ENCODE assay signal across 1 cellular context in genomic region chr7:106600569-106601373, GRCh38.
TF ChIP-seq lines count a peak whose summit lies in the region.

No MANE protein-coding gene starts in this region.

TF ChIP-seq in K562, 482 proteins besides CTCF, POLR2A, EP300 and RAD21 (continued from another document and continues in another):
- TF ChIP-seq ETS1 (conservative IDR thresholded peaks at IDR 0.05; ENCODE audit: control insufficient read depth, low read depth, low read length) = no peak
- TF ChIP-seq ZNF232 (CRISPR knock-in tag; IDR thresholded peaks at IDR 0.05) = no peak
- TF ChIP-seq ZNF398 (CRISPR knock-in tag; IDR thresholded peaks at IDR 0.05) = no peak
- peak; percentile 76; the same call in 1 of the 2 replicates for TF ChIP-seq JUND (IDR thresholded peaks at IDR 0.05; ENCODE audit: borderline replicate concordance, low read depth, low read length)
- TF ChIP-seq JUND (tag; IDR thresholded peaks at IDR 0.05; ENCODE audit: borderline replicate concordance, low read depth, low read length) = peak; percentile 79; the same call in 1 of the 3 replicates
- 0 out of 2 replicates have a peak, but pooled peaks have one; percentile 13 for TF ChIP-seq ARID3A (IDR thresholded peaks at IDR 0.05; ENCODE audit: borderline replicate concordance, low read depth, low read length)
- peak in 1 of 2 experiments; percentile 16; a peak in 1 of 4 replicates for TF ChIP-seq KDM1A (IDR thresholded peaks at IDR 0.05)
- peak; percentile 58 for TF ChIP-seq FOXM1 (IDR thresholded peaks at IDR 0.05; ENCODE audit: low read depth)
- no peak for TF ChIP-seq FOXM1 (CRISPR knock-in tag; IDR thresholded peaks at IDR 0.05; ENCODE audit: low read depth)
- peak; percentile 67; the same call in 1 of the 2 replicates for TF ChIP-seq ZNF589 (CRISPR knock-in tag; IDR thresholded peaks at IDR 0.05; ENCODE audit: low read depth)
- peak; percentile 82; the same call in 1 of the 2 replicates for TF ChIP-seq MYNN (IDR thresholded peaks at IDR 0.05)
- no peak for TF ChIP-seq MYNN (CRISPR knock-in tag; IDR thresholded peaks at IDR 0.05)
- TF ChIP-seq ZZZ3 (IDR thresholded peaks at IDR 0.05) = no peak
- TF ChIP-seq HMBOX1 (IDR thresholded peaks at IDR 0.05) = peak; percentile 75; the same call in 1 of the 2 replicates
- TF ChIP-seq DPF2 (IDR thresholded peaks at IDR 0.05) = peak; percentile 87
- no peak for TF ChIP-seq HNRNPUL1 (IDR thresholded peaks at IDR 0.05; ENCODE audit: low read length)
- TF ChIP-seq ZNF274 (IDR thresholded peaks at IDR 0.05; ENCODE audit: borderline replicate concordance, low read depth, low read length) = no peak
- TF ChIP-seq XRCC3 (IDR thresholded peaks at IDR 0.05) = no peak
- no peak for TF ChIP-seq SNIP1 (IDR thresholded peaks at IDR 0.05; ENCODE audit: low read depth)
- TF ChIP-seq MTA2 (IDR thresholded peaks at IDR 0.05; ENCODE audit: low read depth) = peak; percentile 76
- TF ChIP-seq VEZF1 (CRISPR knock-in tag; IDR thresholded peaks at IDR 0.05) = peak; percentile 53; the same call in 1 of the 2 replicates
- TF ChIP-seq CREB5 (CRISPR knock-in tag; IDR thresholded peaks at IDR 0.05) = no peak
- TF ChIP-seq ZFP36 (IDR thresholded peaks at IDR 0.05; ENCODE audit: low read depth, low read length, partially characterized antibody) = no peak
- no peak for TF ChIP-seq TOE1 (IDR thresholded peaks at IDR 0.05; ENCODE audit: borderline replicate concordance)
- 0 out of 2 replicates have a peak, but pooled peaks have one; percentile 52 for TF ChIP-seq TOE1 (CRISPR knock-in tag; IDR thresholded peaks at IDR 0.05; ENCODE audit: borderline replicate concordance, low read depth)
- TF ChIP-seq ZNF23 (CRISPR knock-in tag; IDR thresholded peaks at IDR 0.05) = no peak
- TF ChIP-seq PML (IDR thresholded peaks at IDR 0.05; ENCODE audit: low read length) = peak; percentile 38; the same call in 1 of the 2 replicates
- no peak for TF ChIP-seq COPS2 (conservative IDR thresholded peaks at IDR 0.05)
- TF ChIP-seq HSF4 (CRISPR knock-in tag; IDR thresholded peaks at IDR 0.05; ENCODE audit: borderline replicate concordance) = no peak
- TF ChIP-seq ARID4B (CRISPR knock-in tag; IDR thresholded peaks at IDR 0.05) = no peak
- peak; percentile 81; the same call in 1 of the 2 replicates for TF ChIP-seq ESRRA (IDR thresholded peaks at IDR 0.05; ENCODE audit: borderline replicate concordance, low read depth)
- peak; percentile 41; the same call in 1 of the 2 replicates for TF ChIP-seq MTA1 (IDR thresholded peaks at IDR 0.05; ENCODE audit: borderline replicate concordance)
- TF ChIP-seq ZNF239 (CRISPR knock-in tag; IDR thresholded peaks at IDR 0.05) = no peak
- TF ChIP-seq ZBTB8A (IDR thresholded peaks at IDR 0.05; ENCODE audit: partially characterized antibody) = no peak
- no peak for TF ChIP-seq ELF2 (CRISPR knock-in tag; IDR thresholded peaks at IDR 0.05)
- TF ChIP-seq SMAD3 (CRISPR knock-in tag; conservative IDR thresholded peaks at IDR 0.05) = no peak
- no peak for TF ChIP-seq THAP7 (CRISPR knock-in tag; IDR thresholded peaks at IDR 0.05)
- no peak for TF ChIP-seq SP2 (IDR thresholded peaks at IDR 0.05; ENCODE audit: extremely low read depth, low read depth, low read length, poor library complexity, severe bottlenecking)
- no peak for TF ChIP-seq ZNF217 (CRISPR knock-in tag; IDR thresholded peaks at IDR 0.05)
- TF ChIP-seq MYC (IDR thresholded peaks at IDR 0.05; ENCODE audit: low read depth, low read length) = no peak
- TF ChIP-seq MYC (CRISPR knock-in tag; IDR thresholded peaks at IDR 0.05; ENCODE audit: borderline replicate concordance, low read depth) = no peak
- no peak for TF ChIP-seq XRCC4 (IDR thresholded peaks at IDR 0.05; ENCODE audit: extremely low read depth, insufficient read depth, insufficient read length)
- 0 out of 2 replicates have a peak, but pooled peaks have one; percentile 30 for TF ChIP-seq TAF7 (tag; IDR thresholded peaks at IDR 0.05)
- peak; percentile 79 for TF ChIP-seq SMARCE1 (IDR thresholded peaks at IDR 0.05)
- no peak for TF ChIP-seq HNRNPK (IDR thresholded peaks at IDR 0.05; ENCODE audit: low read depth, low read length, poor library complexity, severe bottlenecking)
- peak; percentile 77 for TF ChIP-seq ATF7 (IDR thresholded peaks at IDR 0.05)
- TF ChIP-seq HIVEP1 (CRISPR knock-in tag; IDR thresholded peaks at IDR 0.05) = no peak
- no peak for TF ChIP-seq SAFB2 (IDR thresholded peaks at IDR 0.05; ENCODE audit: borderline replicate concordance, low read depth, low read length, severe bottlenecking)
- TF ChIP-seq CTCFL (IDR thresholded peaks at IDR 0.05; ENCODE audit: borderline replicate concordance, insufficient read depth, low read depth, low read length, poor library complexity, severe bottlenecking) = no peak
- no peak for TF ChIP-seq PRMT5 (CRISPR knock-in tag; IDR thresholded peaks at IDR 0.05)
- no peak for TF ChIP-seq CGGBP1 (CRISPR knock-in tag; IDR thresholded peaks at IDR 0.05)
- 0 out of 2 replicates have a peak, but pooled peaks have one; percentile 20 for TF ChIP-seq C11orf30 (IDR thresholded peaks at IDR 0.05; ENCODE audit: low read depth)
